ENCODE assay signal across 13 cellular contexts in the genomic region with DNA sequence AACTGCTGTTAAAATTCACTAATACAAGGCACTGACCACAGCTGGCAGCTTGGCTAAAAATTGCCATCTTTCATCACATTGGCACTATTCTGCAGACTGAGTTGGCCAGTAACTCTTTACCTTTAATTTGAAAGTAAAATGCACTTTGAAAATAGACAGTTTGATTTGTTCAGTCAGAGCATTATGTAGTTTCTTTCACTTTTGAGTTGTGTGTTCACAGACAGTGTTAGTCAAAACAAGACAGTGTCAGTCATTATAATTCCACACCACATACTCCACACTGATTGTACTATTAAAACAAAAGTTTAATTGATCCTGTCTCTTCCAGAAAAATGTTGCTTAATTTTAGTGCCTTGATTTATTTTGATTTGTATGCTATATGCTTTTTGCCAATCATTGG.
DNase-seq lines count a peak whose midpoint lies in the region; ATAC-seq and TF ChIP-seq lines count a peak whose summit lies in the region.
"Had no signal": no experiment of that assay in that cellular context is flagged by ENCODE, and none has a peak within 500 bp of the region (broad histone marks: within the 10 kb centered on the region; RNA-seq: fewer than 3 reads in every experiment).

No MANE protein-coding gene starts in this region.

- no peak overlapping the region for H3K4me3 Mint-ChIP-seq in osteocyte (ENCODE audit: unreplicated experiment)

- H3K4me1 Mint-ChIP-seq in osteocyte (ENCODE audit: unreplicated experiment) = no peaks in the 10 kb centered on the region

- ATAC-seq in GM21390 (IDR thresholded peaks at IDR 0.05; ENCODE audit: unreplicated experiment) (peak; percentile 66), right lobe of liver (peak; percentile 46 to 71 (median 67))

- H3K27me3 ChIP-seq in right lobe of liver = no peaks in the 10 kb centered on the region
- H3K27me3 ChIP-seq: tibial artery had no signal

- H3K27ac ChIP-seq in right lobe of liver = peak overlapping the region; percentile 9 to 35 (median 30)
- H3K27ac ChIP-seq: 22Rv1, KMS-11, tibial artery had no signal

- H3K9me3 Mint-ChIP-seq in osteocyte (ENCODE audit: unreplicated experiment) = no peaks in the 10 kb centered on the region

- no peak overlapping the region for H3K27ac Mint-ChIP-seq in osteocyte (ENCODE audit: unreplicated experiment)

- H3K4me3 ChIP-seq in Jurkat, Clone E6-1 (ENCODE audit: low read length) = peak overlapping the region; percentile 6; the same call in 1 of the 2 replicates
- no peak overlapping the region for H3K4me3 ChIP-seq in right lobe of liver
- H3K4me3 ChIP-seq: tibial artery had no signal

- H3K36me3 ChIP-seq in right lobe of liver = no peaks in the 10 kb centered on the region

- peaks cover 0 to 22% (median 0%) of the 10 kb centered on the region in 4 donors for H3K4me1 ChIP-seq in right lobe of liver
- H3K4me1 ChIP-seq: tibial artery had no signal

- peak; percentile 80 for DNase-seq in DMS 273 (lab: John Stamatoyannopoulos, UW; ENCODE audit: unreplicated experiment)
- no peak for DNase-seq in DMS 273 treated with DMSO at 0.1 percent for 48 hours (lab: John Stamatoyannopoulos, UW)
- no peak for DNase-seq in Jurkat, Clone E6-1 (ENCODE audit: low read depth, low spot score)
- DNase-seq in right lobe of liver = no peak
- DNase-seq in COR-L47 (lab: John Stamatoyannopoulos, UW) = no peak
- DNase-seq in activated effector memory CD4-positive, alpha-beta T cell treated with anti-CD3 and anti-CD28 coated beads, Interleukin-2, amount 50 U/mL, for 16 hours = no peak
- DNase-seq in osteocyte (ENCODE audit: extremely low spot score, unreplicated experiment) = no peak
- DNase-seq: amniotic stem cell, NCI-H2029 treated with DMSO at 0.1 percent for 48 hours, tibial artery had no signal

- no peaks in the 10 kb centered on the region for H3K9me3 ChIP-seq in right lobe of liver
- H3K9me3 ChIP-seq: tibial artery had no signal

- intact Hi-C loops in right lobe of liver (cut with DNase I) = no loop called here

- H3K27me3 Mint-ChIP-seq in osteocyte (ENCODE audit: unreplicated experiment) = no peaks in the 10 kb centered on the region

- TF ChIP-seq CTCF in right lobe of liver (IDR thresholded peaks at IDR 0.05) (no peak), osteocyte (IDR thresholded peaks at IDR 0.05) (no peak)

- no peak for TF ChIP-seq POLR2A in right lobe of liver (IDR thresholded peaks at IDR 0.05)

- H3K36me3 Mint-ChIP-seq in osteocyte (ENCODE audit: unreplicated experiment) = peaks cover 25% of the 10 kb centered on the region
